Comparison of ENCODE assay signal across 1 cellular context in the genomic region with DNA sequence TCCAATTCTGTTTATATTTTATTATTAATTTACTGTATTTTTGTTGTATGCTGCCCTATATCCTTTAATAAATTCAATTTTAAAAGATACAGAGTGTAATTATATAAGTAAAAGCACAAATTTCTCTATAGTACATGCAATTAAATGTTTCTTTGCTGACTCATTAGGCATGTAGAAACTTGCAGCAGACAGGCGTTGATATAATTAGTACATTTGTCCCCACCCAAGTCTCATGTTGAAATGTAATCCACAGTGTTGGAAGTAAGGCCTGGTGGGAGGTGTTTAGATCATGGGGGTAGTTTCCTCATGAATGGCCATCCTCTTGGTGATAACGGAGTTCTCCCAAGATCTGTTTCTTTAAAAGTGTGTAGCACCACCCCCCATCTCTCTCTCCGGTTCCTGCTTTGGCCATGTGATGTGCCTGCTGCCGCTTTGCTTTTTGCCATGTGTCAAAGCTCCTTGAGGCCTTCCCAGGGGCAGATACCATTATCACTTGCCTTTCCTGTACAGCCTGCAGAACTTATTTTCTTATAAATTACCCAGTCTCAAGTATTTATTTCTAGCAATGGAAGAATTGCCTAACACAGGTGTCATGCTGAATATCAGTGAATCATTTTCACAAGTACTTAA.
TF ChIP-seq lines count a peak whose summit lies in the region.

No MANE protein-coding gene starts in this region.

TF ChIP-seq in IMR-90, 13 proteins besides CTCF, POLR2A, EP300 and RAD21 (continued from another document):
- TF ChIP-seq SMC3 (IDR thresholded peaks at IDR 0.05; ENCODE audit: low read depth, low read length) (no peak), BHLHE40 (IDR thresholded peaks at IDR 0.05; ENCODE audit: low read depth, low read length) (no peak), FOS (IDR thresholded peaks at IDR 0.05; ENCODE audit: low read depth, low read length) (no peak), MAZ (IDR thresholded peaks at IDR 0.05; ENCODE audit: borderline replicate concordance, low read depth, low read length) (no peak), MAFK (IDR thresholded peaks at IDR 0.05; ENCODE audit: low read depth, low read length) (no peak), CEBPB (IDR thresholded peaks at IDR 0.05; ENCODE audit: low read depth, low read length) (no peak), CHD1 (IDR thresholded peaks at IDR 0.05; ENCODE audit: low read depth, low read length) (no peak), MXI1 (IDR thresholded peaks at IDR 0.05; ENCODE audit: borderline replicate concordance, low read depth, low read length) (no peak), RFX5 (IDR thresholded peaks at IDR 0.05; ENCODE audit: low read depth, low read length) (no peak)
- TF ChIP-seq, protein P1, sequence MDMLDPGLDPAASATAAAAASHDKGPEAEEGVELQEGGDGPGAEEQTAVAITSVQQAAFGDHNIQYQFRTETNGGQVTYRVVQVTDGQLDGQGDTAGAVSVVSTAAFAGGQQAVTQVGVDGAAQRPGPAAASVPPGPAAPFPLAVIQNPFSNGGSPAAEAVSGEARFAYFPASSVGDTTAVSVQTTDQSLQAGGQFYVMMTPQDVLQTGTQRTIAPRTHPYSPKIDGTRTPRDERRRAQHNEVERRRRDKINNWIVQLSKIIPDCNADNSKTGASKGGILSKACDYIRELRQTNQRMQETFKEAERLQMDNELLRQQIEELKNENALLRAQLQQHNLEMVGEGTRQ (IDR thresholded peaks at IDR 0.05; ENCODE audit: low read depth, low read length), result no peak
